13 cellular contexts compared by ENCODE assay signal in genomic region chr14:24458736-24459135, GRCh38. TPM values are rescaled to one million over a fixed set of nuclear protein-coding genes. Genes with fewer than 3 reads are reported as not detected.
DNase-seq lines count a peak whose midpoint lies in the region; TF ChIP-seq lines count a peak whose summit lies in the region.
"Had no signal": no experiment of that assay in that cellular context is flagged by ENCODE, and none has a peak within 500 bp of the region (broad histone marks: within the 10 kb centered on the region; RNA-seq: fewer than 3 reads in every experiment).

No MANE protein-coding gene starts in this region.

- H3K4me3 Mint-ChIP-seq in endothelial cell (ENCODE audit: unreplicated experiment) = peak overlapping the region; percentile 14
- H3K4me3 Mint-ChIP-seq: B cell; CD4-positive, alpha-beta T cell had no signal

- no peak overlapping the region for H3K9ac ChIP-seq in BLaER1
- H3K9ac ChIP-seq: GM23248 had no signal

- H3K36me3 ChIP-seq in BLaER1 = 0 out of 2 replicates have a peak, but pooled peaks cover 6% of the 10 kb centered on the region
- no peaks in the 10 kb centered on the region for H3K36me3 ChIP-seq in brain microvascular endothelial cell (replicated peaks)
- H3K36me3 ChIP-seq: HAP-1 had no signal

- DNase-seq in endothelial cell (ENCODE audit: low spot score) (no peak), Ammon's horn (ENCODE audit: low spot score) (no peak), brain microvascular endothelial cell (no peak)
- DNase-seq: 8988T; Caco-2; CD4-positive, alpha-beta T cell; GM23248 had no signal

- TF ChIP-seq CTCF in endothelial cell (IDR thresholded peaks at IDR 0.05; ENCODE audit: unreplicated experiment) (no peak), brain microvascular endothelial cell (IDR thresholded peaks at IDR 0.05; ENCODE audit: low read depth, low read length, missing control alignments) (no peak)

- H3K27ac Mint-ChIP-seq in endothelial cell (ENCODE audit: unreplicated experiment) = peak overlapping the region; percentile 64
- H3K27ac Mint-ChIP-seq: B cell; CD4-positive, alpha-beta T cell had no signal

- H3K27ac ChIP-seq in BLaER1 (no peak overlapping the region; the same call in 1 of the 2 replicates), brain microvascular endothelial cell (no peak overlapping the region)
- H3K27ac ChIP-seq: C4-2B, GM23248 had no signal

- H3K4me1 Mint-ChIP-seq in endothelial cell (ENCODE audit: unreplicated experiment) = peaks cover 28% of the 10 kb centered on the region
- H3K4me1 Mint-ChIP-seq: B cell had no signal

- H4K20me1 ChIP-seq in BLaER1 = no peaks in the 10 kb centered on the region

- no peak overlapping the region for H3K4me3 ChIP-seq in BLaER1
- no peak overlapping the region for H3K4me3 ChIP-seq in brain microvascular endothelial cell (ENCODE audit: low read depth, low read length)
- H3K4me3 ChIP-seq: GM23248, HAP-1 had no signal

- peaks cover 5% of the 10 kb centered on the region for H3K9me3 Mint-ChIP-seq in endothelial cell (ENCODE audit: unreplicated experiment)
- H3K9me3 Mint-ChIP-seq: CD4-positive, alpha-beta T cell had no signal

- H3K4me1 ChIP-seq in BLaER1 = peaks cover 28% of the 10 kb centered on the region
- H3K4me1 ChIP-seq: Caco-2, HAP-1 had no signal

- peaks cover 10% of the 10 kb centered on the region for H3K27me3 Mint-ChIP-seq in endothelial cell (ENCODE audit: unreplicated experiment)
- H3K27me3 Mint-ChIP-seq: B cell; CD4-positive, alpha-beta T cell had no signal

- H3K36me3 Mint-ChIP-seq in endothelial cell (ENCODE audit: low read depth, unreplicated experiment) = peaks cover 21% of the 10 kb centered on the region

- H3K27me3 ChIP-seq in BLaER1 (no peaks in the 10 kb centered on the region), brain microvascular endothelial cell (replicated peaks) (no peaks in the 10 kb centered on the region)

- in situ Hi-C loops in brain microvascular endothelial cell (cut with HindIII; ENCODE audit: low pct_ligation_motif_present, low sequenced_read_pairs) = no loop called here

- H3K9me3 ChIP-seq in BLaER1 = peaks cover 15% of the 10 kb centered on the region
- H3K9me3 ChIP-seq: Caco-2 had no signal

- peak overlapping the region; percentile 61 for H3K4me2 ChIP-seq in BLaER1

RNA-seq across cellular contexts. Expression of gene SDR39U1, which starts 16.2 kb away (rescaled TPM):
- total RNA-seq in endothelial cell (ENCODE audit: unreplicated experiment) = 34.9 TPM

RNA-seq across cellular contexts. Expression of gene KHNYN, which starts 29.0 kb away (rescaled TPM):
- 43.8 TPM for total RNA-seq in endothelial cell (ENCODE audit: unreplicated experiment)

RNA-seq across cellular contexts. Expression of gene CBLN3, which starts 29.3 kb away (rescaled TPM):
- 1.5 TPM for total RNA-seq in endothelial cell (ENCODE audit: unreplicated experiment)

RNA-seq across cellular contexts. Expression of gene CMA1, which starts 49.3 kb away (rescaled TPM):
- total RNA-seq in endothelial cell (ENCODE audit: unreplicated experiment) = not detected
- total RNA-seq: A673; B cell; Caco-2; CD4-positive, alpha-beta T cell; GM23248; H4 had no signal

RNA-seq across cellular contexts. Expression of gene NYNRIN, which starts 59.9 kb away (rescaled TPM):
- total RNA-seq in endothelial cell (ENCODE audit: unreplicated experiment) = 49.0 TPM
